11 cellular contexts compared by ENCODE assay signal in genomic region chr2:63052411-63053234, GRCh38. TPM values are rescaled to one million over a fixed set of nuclear protein-coding genes. Genes with fewer than 3 reads are reported as not detected.
DNase-seq lines count a peak whose midpoint lies in the region; ATAC-seq, FAIRE-seq and TF ChIP-seq lines count a peak whose summit lies in the region.
"Had no signal": no experiment of that assay in that cellular context is flagged by ENCODE, and none has a peak within 500 bp of the region (broad histone marks: within the 10 kb centered on the region; RNA-seq: fewer than 3 reads in every experiment).

No MANE protein-coding gene starts in this region.

- no peaks in the 10 kb centered on the region for H3K79me2 ChIP-seq in H1 (ENCODE audit: control insufficient read depth in 1 of 2, insufficient read depth in 2 of 2, low read length in 2 of 2)

- CTCF ChIA-PET in Calu3 (lab: Charles Lee) = interaction anchor here (0.6 kb wide), 1 partner anchor 443 kb away, joined by 3 read pairs; no protein-coding TSS in a partner anchor
- CTCF ChIA-PET in H1 (lab: Charles Lee; ENCODE audit: partially characterized antibody) = interaction anchor here (1.5 to 6.5 kb wide), 4 partner anchors 9 to 595 kb away, joined by 4 to 50 read pairs (median 8); no protein-coding TSS in a partner anchor

- WGBS in H1 (ENCODE audit: extremely low coverage in 1 of 2, insufficient coverage in 1 of 2, insufficient read length in 1 of 2, insufficient replicate concordance in 2 of 2, low coverage in 1 of 2, low lambda C conversion rate in 2 of 2, missing lambda C conversion rate in 1 of 2), 2 experiments = 12% methylated on average over 23 of the region's 30 CpGs; no CpG with 5 or more reads in 1 of the 2 experiments

- H3K23me2 ChIP-seq in H1 (ENCODE audit: low read depth, low read length) = peaks cover 43% of the 10 kb centered on the region

- FAIRE-seq in H1 (lab: Jason Lieb, UNC) = no peak

- DNase-seq in Calu3 (no peak), HFFc6 (no peak), H1 (ENCODE audit: low read depth in 1 of 2, low spot score in 2 of 2) (peak in 1 of 2 experiments; percentile 55), nephron progenitor cell (peak; percentile 9), mucosa of gallbladder (ENCODE audit: low spot score) (no peak), gastrocnemius medialis (no peak)
- DNase-seq: cerebellar nuclear complex, DMS53, HCEC 1CT had no signal

- peaks cover 49 to 96% (median 91%) of the 10 kb centered on the region in 4 experiments for H3K27me3 ChIP-seq in H1 (replicated peaks in 1 of 4; ENCODE audit: control insufficient read depth in 3 of 4, extremely low read depth in 1 of 4, insufficient read depth in 3 of 4, low read length in 3 of 4)
- peaks cover 96 to 100% (median 97%) of the 10 kb centered on the region in 3 donors for H3K27me3 ChIP-seq in gastrocnemius medialis

- peak overlapping the region; percentile 86 to 96 for H3K4me2 ChIP-seq in H1 (ENCODE audit: insufficient read depth in 1 of 2, low read depth in 2 of 2, low read length in 2 of 2)
- H3K4me2 ChIP-seq: smooth muscle cell had no signal

- intact Hi-C loops in Calu3 (cut with micrococcal nuclease; ENCODE audit: unreplicated experiment) = no loop called here
- intact Hi-C loops in gastrocnemius medialis (cut with DNase I; ENCODE audit: low total_unique reads) = no loop called here

- no peaks in the 10 kb centered on the region for H3K27me3 Mint-ChIP-seq in Calu3 (ENCODE audit: unreplicated experiment)
- H3K27me3 Mint-ChIP-seq in HFFc6 (ENCODE audit: insufficient read depth) = peaks cover 37% of the 10 kb centered on the region
- peaks cover 97% of the 10 kb centered on the region for H3K27me3 Mint-ChIP-seq in nephron progenitor cell (ENCODE audit: low read depth, poor library complexity)

- H3K27ac ChIP-seq in H1 (ENCODE audit: low read depth, low read length) = no peak overlapping the region
- H3K27ac ChIP-seq in gastrocnemius medialis = no peak overlapping the region

- H4K5ac ChIP-seq in H1 (ENCODE audit: insufficient read length, low read depth, low read length) = no peak overlapping the region

- peak overlapping the region in 3 of 4 experiments; percentile 14 to 80 (median 74); a peak in 6 of 8 replicates for H3K4me3 ChIP-seq in H1 (ENCODE audit: extremely low read depth in 1 of 4, insufficient read depth in 2 of 4, low read depth in 3 of 4, low read length in 4 of 4)
- H3K4me3 ChIP-seq in gastrocnemius medialis = no peak overlapping the region
- H3K4me3 ChIP-seq: smooth muscle cell had no signal

- H3K9ac ChIP-seq in H1 (replicated peaks in 1 of 4; ENCODE audit: extremely low read depth in 1 of 4, low read depth in 3 of 4, low read length in 3 of 4) = no peak overlapping the region

- no peaks in the 10 kb centered on the region for H3K79me1 ChIP-seq in H1 (ENCODE audit: low read depth, low read length)

- no peak for TF ChIP-seq RAD21 in H1 (IDR thresholded peaks at IDR 0.05 in 1 of 2, conservative IDR thresholded peaks at IDR 0.05 in 1 of 2; ENCODE audit: low read depth in 2 of 2, low read length in 2 of 2)

- no peak overlapping the region for H3K56ac ChIP-seq in H1 (replicated peaks; ENCODE audit: insufficient read length, low read depth, low read length)

- peak overlapping the region; percentile 32 for H3K18ac ChIP-seq in H1 (ENCODE audit: extremely low read depth, low read length)

- H3K36me3 Mint-ChIP-seq in Calu3 (ENCODE audit: insufficient read depth, unreplicated experiment) (peaks cover 51% of the 10 kb centered on the region), HFFc6 (ENCODE audit: low read depth) (peaks cover 33% of the 10 kb centered on the region), nephron progenitor cell (ENCODE audit: low read depth) (no peaks in the 10 kb centered on the region)

- H2AK5ac ChIP-seq in H1 (ENCODE audit: low read depth, low read length) = 0 out of 2 replicates have a peak overlapping the region, but pooled peaks have one; percentile 53

- no peak overlapping the region for H3K14ac ChIP-seq in H1 (ENCODE audit: insufficient read length)

- no peak overlapping the region for H2BK5ac ChIP-seq in H1 (ENCODE audit: low read depth, low read length)

- H3K9me3 Mint-ChIP-seq in Calu3 (ENCODE audit: low read depth, unreplicated experiment) = no peaks in the 10 kb centered on the region
- peaks cover 26% of the 10 kb centered on the region for H3K9me3 Mint-ChIP-seq in HFFc6
- no peaks in the 10 kb centered on the region for H3K9me3 Mint-ChIP-seq in nephron progenitor cell

- TF ChIP-seq EP300 in H1 (IDR thresholded peaks at IDR 0.05; ENCODE audit: borderline replicate concordance in 1 of 2, low read depth in 2 of 2, low read length in 2 of 2) = no peak

- in situ Hi-C loops in gastrocnemius medialis (cut with MboI; ENCODE audit: low sequenced_read_pairs in 4 of 4) = no loop called here

- no peak overlapping the region for H2BK120ac ChIP-seq in H1 (replicated peaks; ENCODE audit: low read depth, low read length)

- no peak overlapping the region for H2BK20ac ChIP-seq in H1 (ENCODE audit: low read length)

- TF ChIP-seq CTCF in Calu3 (IDR thresholded peaks at IDR 0.05; ENCODE audit: unreplicated experiment) (no peak), HFFc6 (IDR thresholded peaks at IDR 0.05) (no peak), H1 (IDR thresholded peaks at IDR 0.05; ENCODE audit: control extremely low read depth in 1 of 3, insufficient read depth in 1 of 3, low read depth in 1 of 3, low read length in 3 of 3) (no peak), nephron progenitor cell (IDR thresholded peaks at IDR 0.05) (no peak), gastrocnemius medialis (IDR thresholded peaks at IDR 0.05 in 4 of 5, conservative IDR thresholded peaks at IDR 0.05 in 1 of 5) (no peak)

- H3K4me1 Mint-ChIP-seq in Calu3 (ENCODE audit: low read depth, unreplicated experiment) (peaks cover 9% of the 10 kb centered on the region), HFFc6 (ENCODE audit: low read depth) (peaks cover 20% of the 10 kb centered on the region), nephron progenitor cell (peaks cover 45% of the 10 kb centered on the region)

- no peak overlapping the region for H3K4ac ChIP-seq in H1 (replicated peaks; ENCODE audit: insufficient read length, low read depth, low read length)

- H3K27ac Mint-ChIP-seq in Calu3 (ENCODE audit: unreplicated experiment) = no peak overlapping the region
- H3K27ac Mint-ChIP-seq in HFFc6 = no peak overlapping the region
- no peak overlapping the region for H3K27ac Mint-ChIP-seq in nephron progenitor cell

- H3K4me1 ChIP-seq in H1 (replicated peaks in 1 of 4; ENCODE audit: control insufficient read depth in 3 of 4, insufficient read depth in 4 of 4, low read length in 3 of 4) (peaks cover 7 to 51% (median 41%) of the 10 kb centered on the region in 4 experiments), gastrocnemius medialis (peaks cover 12 to 47% of the 10 kb centered on the region in 2 donors)

- H3K23ac ChIP-seq in H1 (ENCODE audit: insufficient read length) = no peak overlapping the region

- no peak for ATAC-seq in HG03045 (IDR thresholded peaks at IDR 0.05; ENCODE audit: unreplicated experiment)
- no peak for ATAC-seq in gastrocnemius medialis

- H3K36me3 ChIP-seq in H1 (ENCODE audit: control insufficient read depth in 2 of 4, insufficient read depth in 4 of 4, low read length in 3 of 4) (peaks cover 0 to 16% (median 0%) of the 10 kb centered on the region in 4 experiments; a peak in 2 of 8 replicates), gastrocnemius medialis (no peaks in the 10 kb centered on the region)

- POLR2A ChIA-PET in H1 (lab: Charles Lee; ENCODE audit: partially characterized antibody) = interaction anchor here (4.9 kb wide), 1 partner anchor 8 kb away, joined by 31 read pairs; no protein-coding TSS in a partner anchor

- peak overlapping the region; percentile 80 for H3K4me3 Mint-ChIP-seq in Calu3 (ENCODE audit: low read depth, unreplicated experiment)
- H3K4me3 Mint-ChIP-seq in HFFc6 = peak overlapping the region; percentile 47; the same call in 1 of the 2 replicates
- H3K4me3 Mint-ChIP-seq in nephron progenitor cell = no peak overlapping the region

- H3K9me3 ChIP-seq in H1 (ENCODE audit: insufficient read depth in 2 of 2, low read depth in 1 of 2, low read length in 1 of 2) (no peaks in the 10 kb centered on the region), gastrocnemius medialis (no peaks in the 10 kb centered on the region)

- BruUV-seq in Calu3 (replicated peaks; lab: Mats Ljungman, UMichigan) = no TSS peak

- H4K91ac ChIP-seq in H1 (replicated peaks; ENCODE audit: insufficient read length, low read length) = no peak overlapping the region

- no peak overlapping the region for H2AFZ ChIP-seq in H1 (ENCODE audit: low read length)

- TF ChIP-seq POLR2A in H1 (IDR thresholded peaks at IDR 0.05; ENCODE audit: control extremely low read depth in 1 of 2, low read depth in 2 of 2, low read length in 2 of 2) (no peak), gastrocnemius medialis (IDR thresholded peaks at IDR 0.05) (no peak)

- peaks cover 13 to 19% of the 10 kb centered on the region in 2 experiments for H4K20me1 ChIP-seq in H1 (replicated peaks in 1 of 2; ENCODE audit: control insufficient read depth in 1 of 2, insufficient read depth in 2 of 2, low read length in 2 of 2)

- H4K8ac ChIP-seq in H1 (ENCODE audit: extremely low read depth, insufficient read depth, low read length) = no peak overlapping the region

- 0 out of 2 replicates have a peak overlapping the region, but pooled peaks have one; percentile 61 for H2BK15ac ChIP-seq in H1 (ENCODE audit: low read length)

- 0 out of 2 replicates have a peak overlapping the region, but pooled peaks have one; percentile 27 for H2BK12ac ChIP-seq in H1 (ENCODE audit: low read depth, low read length)

TF ChIP-seq in H1, 55 proteins besides CTCF, POLR2A, EP300 and RAD21 (continues in another document):
- peak; percentile 18 for TF ChIP-seq EZH2 (IDR thresholded peaks at IDR 0.05; ENCODE audit: low read depth, low read length, severe bottlenecking)

RNA-seq across cellular contexts. Expression of gene OTX1, which starts 2.0 kb away (rescaled TPM):
- total RNA-seq in Calu3 (2022) = 7.1 and 8.3 TPM in 2 replicates
- under 1 TPM; 0.41 to 0.61 (median 0.53) TPM for total RNA-seq in HFFc6 (2021; fragmentation: NEBNext Ultra II Directional; extraction: Animal tissue kit (Norgen Biotek cat#: 25700))
- 3.3 and 3.8 TPM in 2 replicates for total RNA-seq in H1 (2021; fragmentation: NEBNext Ultra II Directional; extraction: Animal tissue kit (Norgen Biotek cat#: 25700))
- polyA plus RNA-seq in H1 (2011; rRNA removed) = 0.24 and 0.53 TPM in 2 replicates
- polyA plus RNA-seq in H1 (2011; cell fraction: cytosol; rRNA removed) = 0.17 TPM
- polyA plus RNA-seq in H1 (2011; cell fraction: nucleus; rRNA removed) = 1.0 TPM
- polyA plus RNA-seq in H1 (2012, experiment 1 of 2) = 1.3 to 1.7 TPM (median 1.5 TPM) in 4 replicates
- polyA plus RNA-seq in H1 (2012, experiment 2 of 2) = 0.98 TPM
- polyA plus RNA-seq in H1 (2013, experiment 1 of 2) = 2.7 TPM
- 3.1 TPM for polyA plus RNA-seq in H1 (2013, experiment 2 of 2)
- polyA minus RNA-seq in H1 (2011; rRNA and poly(A)+ RNA removed) = 0.37 and 0.57 TPM in 2 replicates
- 0.59 TPM for polyA minus RNA-seq in H1 (2011; cell fraction: cytosol; rRNA and poly(A)+ RNA removed)
- polyA minus RNA-seq in H1 (2011; cell fraction: nucleus; rRNA and poly(A)+ RNA removed) = 3.6 TPM
- total RNA-seq in mucosa of gallbladder = not detected
- total RNA-seq in gastrocnemius medialis = not detected
- total RNA-seq: smooth muscle cell had no signal

Comparison
In these comparisons a context has a peak if more than half of its experiments do, and no peak if none do; other contexts are left out.
1. H3K4me3 ChIP-seq: peak in H1 (3 of 4); none in gastrocnemius medialis (0 of 4).